Comparison of ENCODE assay signal across 8 cellular contexts in the genomic region with DNA sequence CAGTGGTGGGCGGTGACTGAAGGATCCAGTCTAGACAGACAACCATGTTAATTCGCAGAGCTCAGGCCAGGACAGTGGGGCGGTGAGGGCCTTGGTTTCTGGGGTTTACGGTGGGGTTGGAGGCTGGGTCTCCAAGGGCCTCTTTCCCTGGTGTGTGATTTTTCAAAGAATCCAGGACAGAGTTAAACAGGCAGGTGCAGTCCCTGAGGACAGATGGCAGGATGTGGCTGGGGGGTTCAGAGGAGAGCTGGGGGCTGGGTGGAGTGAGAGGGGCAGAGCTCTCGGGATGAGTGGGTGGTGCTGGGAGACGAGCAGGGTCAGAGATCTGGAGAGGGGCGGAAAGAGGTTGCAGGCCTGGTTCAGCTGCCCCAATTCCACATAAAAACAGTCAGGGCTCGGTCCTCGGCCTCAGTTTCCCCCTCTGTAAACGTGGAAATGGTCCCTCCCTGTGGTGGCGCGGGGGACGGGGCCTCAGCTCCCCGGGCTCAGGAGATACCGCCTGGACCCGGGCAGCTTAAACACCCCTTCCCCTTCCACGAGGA.
DNase-seq lines count a peak whose midpoint lies in the region; ATAC-seq and TF ChIP-seq lines count a peak whose summit lies in the region.

No MANE protein-coding gene starts in this region.

- no peaks in the 10 kb centered on the region for H3K36me3 Mint-ChIP-seq in activated naive CD4-positive, alpha-beta T cell treated with anti-CD3 and anti-CD28 coated beads for 36 hours (ENCODE audit: low read depth)
- H3K36me3 Mint-ChIP-seq in activated naive CD8-positive, alpha-beta T cell, result no peaks in the 10 kb centered on the region

- no peak for DNase-seq in activated naive CD4-positive, alpha-beta T cell treated with anti-CD3 and anti-CD28 coated beads for 36 hours
- DNase-seq in activated naive CD4-positive, alpha-beta T cell (lab: John Stamatoyannopoulos, UW), result no peak
- DNase-seq in left colon, result no peak
- DNase-seq in uterus, result no peak
- DNase-seq in Kasumi-1 (lab: John Stamatoyannopoulos, UW), result no peak
- no peak for DNase-seq in SW 1271 (lab: John Stamatoyannopoulos, UW)

- ATAC-seq in left colon (peak; percentile 18), GM19455 (IDR thresholded peaks at IDR 0.05; ENCODE audit: unreplicated experiment) (no peak)

- intact Hi-C loops in activated naive CD4-positive, alpha-beta T cell treated with anti-CD3 and anti-CD28 coated beads for 36 hours (cut with micrococcal nuclease), result loop anchor here (5.0 kb wide), 2 partner anchors 990 to 1085 kb away; no protein-coding TSS in a partner anchor
- intact Hi-C loops in left colon (cut with DNase I, micrococcal nuclease) (loop anchor here (5.0 to 10.0 kb wide), 3 partner anchors 227 to 825 kb away; no protein-coding TSS in a partner anchor), uterus (cut with DNase I; ENCODE audit: low total_unique reads) (loop anchor here (5.0 kb wide), 1 partner anchor 225 kb away; no protein-coding TSS in a partner anchor)

- H3K27ac ChIP-seq in uterus, result no peak overlapping the region

- no peaks in the 10 kb centered on the region for H3K27me3 ChIP-seq in uterus

- H3K27me3 Mint-ChIP-seq in activated naive CD4-positive, alpha-beta T cell treated with anti-CD3 and anti-CD28 coated beads for 36 hours (ENCODE audit: low read depth), result peaks cover 23% of the 10 kb centered on the region
- peaks cover 11% of the 10 kb centered on the region for H3K27me3 Mint-ChIP-seq in activated naive CD8-positive, alpha-beta T cell

- CTCF ChIA-PET in activated naive CD4-positive, alpha-beta T cell treated with anti-CD3 and anti-CD28 coated beads for 36 hours (lab: Charles Lee), result interaction anchor here (0.5 to 2.6 kb wide), 26 partner anchors 11 to 1085 kb away, joined by 3 to 10 read pairs (median 3); no protein-coding TSS in a partner anchor

- H3K9me3 ChIP-seq in uterus, result no peaks in the 10 kb centered on the region

- H3K4me3 Mint-ChIP-seq in activated naive CD4-positive, alpha-beta T cell treated with anti-CD3 and anti-CD28 coated beads for 36 hours, result peak overlapping the region; percentile 54
- H3K4me3 Mint-ChIP-seq in activated naive CD8-positive, alpha-beta T cell, result peak overlapping the region; percentile 80

- no peaks in the 10 kb centered on the region for H3K36me3 ChIP-seq in uterus

- no peaks in the 10 kb centered on the region for H3K4me1 ChIP-seq in uterus

- H3K27ac Mint-ChIP-seq in activated naive CD4-positive, alpha-beta T cell treated with anti-CD3 and anti-CD28 coated beads for 36 hours, result no peak overlapping the region
- no peak overlapping the region for H3K27ac Mint-ChIP-seq in activated naive CD8-positive, alpha-beta T cell

- peak overlapping the region; percentile 36 to 46 for H3K4me3 ChIP-seq in uterus

- no peak for TF ChIP-seq CTCF in uterus (IDR thresholded peaks at IDR 0.05)

- TF ChIP-seq POLR2A in uterus (IDR thresholded peaks at IDR 0.05), result no peak

- no peaks in the 10 kb centered on the region for H3K9me3 Mint-ChIP-seq in activated naive CD4-positive, alpha-beta T cell treated with anti-CD3 and anti-CD28 coated beads for 36 hours
- no peaks in the 10 kb centered on the region for H3K9me3 Mint-ChIP-seq in activated naive CD8-positive, alpha-beta T cell (ENCODE audit: low read depth)

- peaks cover 9% of the 10 kb centered on the region for H3K4me1 Mint-ChIP-seq in activated naive CD4-positive, alpha-beta T cell treated with anti-CD3 and anti-CD28 coated beads for 36 hours (ENCODE audit: low read depth)
- peaks cover 7% of the 10 kb centered on the region for H3K4me1 Mint-ChIP-seq in activated naive CD8-positive, alpha-beta T cell (ENCODE audit: low read depth)
